In the genomic region with DNA sequence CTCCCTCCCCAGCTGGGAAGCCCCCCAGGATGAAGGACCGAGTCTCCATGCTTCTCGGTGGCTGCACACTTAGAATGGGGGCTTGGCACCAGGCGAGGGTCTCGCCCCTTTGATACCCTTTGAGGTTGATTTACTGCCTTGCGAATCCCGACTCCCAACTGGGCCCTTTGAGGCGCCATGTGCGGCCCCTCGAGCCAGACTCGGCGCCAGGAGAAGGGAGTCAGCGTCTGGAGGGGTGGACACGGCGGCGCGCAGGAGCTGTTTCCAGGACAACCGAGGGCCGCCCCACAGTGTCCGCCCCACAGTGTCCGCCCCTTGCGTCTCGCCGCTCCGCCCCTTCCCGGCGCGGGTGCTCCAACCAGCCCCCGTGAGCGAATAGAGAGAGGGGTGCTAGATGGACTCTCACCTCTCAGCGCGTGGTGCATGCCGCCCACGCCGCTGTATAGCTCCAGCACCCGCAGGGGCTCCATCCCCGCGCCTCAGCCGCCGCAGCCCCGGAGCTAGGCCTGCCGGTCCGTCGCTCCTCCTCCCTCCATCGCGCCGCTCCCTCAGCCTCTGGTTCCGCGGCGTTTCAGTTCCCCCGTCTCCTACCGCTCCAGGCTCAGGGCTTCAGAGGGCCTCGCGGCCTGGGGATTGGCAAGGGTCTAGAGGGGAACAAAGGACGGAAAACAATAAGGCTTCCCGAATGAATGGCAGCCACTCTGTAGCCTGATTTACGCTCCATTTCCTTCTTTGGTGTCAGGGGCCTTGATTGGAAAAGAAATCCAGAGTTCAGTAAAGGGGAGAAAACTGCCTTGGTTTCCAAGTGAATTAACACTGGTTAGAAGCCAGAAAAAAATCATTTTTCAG, we compare ENCODE assay signal across 1 cellular context.
TF ChIP-seq lines count a peak whose summit lies in the region.

A gene with protein sequence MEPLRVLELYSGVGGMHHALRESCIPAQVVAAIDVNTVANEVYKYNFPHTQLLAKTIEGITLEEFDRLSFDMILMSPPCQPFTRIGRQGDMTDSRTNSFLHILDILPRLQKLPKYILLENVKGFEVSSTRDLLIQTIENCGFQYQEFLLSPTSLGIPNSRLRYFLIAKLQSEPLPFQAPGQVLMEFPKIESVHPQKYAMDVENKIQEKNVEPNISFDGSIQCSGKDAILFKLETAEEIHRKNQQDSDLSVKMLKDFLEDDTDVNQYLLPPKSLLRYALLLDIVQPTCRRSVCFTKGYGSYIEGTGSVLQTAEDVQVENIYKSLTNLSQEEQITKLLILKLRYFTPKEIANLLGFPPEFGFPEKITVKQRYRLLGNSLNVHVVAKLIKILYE (minus strand): TSS at position 508 of the 849 bp plus-strand sequence. CDS start 38 bp downstream, at position 470.

TF ChIP-seq in K562, 482 proteins besides CTCF, POLR2A, EP300 and RAD21 (continued from another document and continues in another):
- TF ChIP-seq, protein P1, sequence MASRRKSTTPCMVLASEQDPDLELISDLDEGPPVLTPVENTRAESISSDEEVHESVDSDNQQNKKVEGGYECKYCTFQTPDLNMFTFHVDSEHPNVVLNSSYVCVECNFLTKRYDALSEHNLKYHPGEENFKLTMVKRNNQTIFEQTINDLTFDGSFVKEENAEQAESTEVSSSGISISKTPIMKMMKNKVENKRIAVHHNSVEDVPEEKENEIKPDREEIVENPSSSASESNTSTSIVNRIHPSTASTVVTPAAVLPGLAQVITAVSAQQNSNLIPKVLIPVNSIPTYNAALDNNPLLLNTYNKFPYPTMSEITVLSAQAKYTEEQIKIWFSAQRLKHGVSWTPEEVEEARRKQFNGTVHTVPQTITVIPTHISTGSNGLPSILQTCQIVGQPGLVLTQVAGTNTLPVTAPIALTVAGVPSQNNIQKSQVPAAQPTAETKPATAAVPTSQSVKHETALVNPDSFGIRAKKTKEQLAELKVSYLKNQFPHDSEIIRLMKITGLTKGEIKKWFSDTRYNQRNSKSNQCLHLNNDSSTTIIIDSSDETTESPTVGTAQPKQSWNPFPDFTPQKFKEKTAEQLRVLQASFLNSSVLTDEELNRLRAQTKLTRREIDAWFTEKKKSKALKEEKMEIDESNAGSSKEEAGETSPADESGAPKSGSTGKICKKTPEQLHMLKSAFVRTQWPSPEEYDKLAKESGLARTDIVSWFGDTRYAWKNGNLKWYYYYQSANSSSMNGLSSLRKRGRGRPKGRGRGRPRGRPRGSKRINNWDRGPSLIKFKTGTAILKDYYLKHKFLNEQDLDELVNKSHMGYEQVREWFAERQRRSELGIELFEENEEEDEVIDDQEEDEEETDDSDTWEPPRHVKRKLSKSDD (conservative IDR thresholded peaks at IDR 0.05; ENCODE audit: low read length) = 0 out of 2 replicates have a peak, but pooled peaks have one; percentile 52
- TF ChIP-seq TCF3 (CRISPR knock-in tag; IDR thresholded peaks at IDR 0.05) = no peak; the same call in none of the 2 replicates
- TF ChIP-seq POLR2H (tag; IDR thresholded peaks at IDR 0.05; ENCODE audit: low read depth) = no peak
- peak; percentile 21 for TF ChIP-seq CHD4 (IDR thresholded peaks at IDR 0.05; ENCODE audit: insufficient read depth, insufficient replicate concordance, low read depth, low read length, poor library complexity, severe bottlenecking)
- 0 out of 2 replicates have a peak, but pooled peaks have one; percentile 3 for TF ChIP-seq CHD2 (IDR thresholded peaks at IDR 0.05; ENCODE audit: low read depth, low read length)
- TF ChIP-seq RUNX1 (IDR thresholded peaks at IDR 0.05; ENCODE audit: low read depth) = no peak
- TF ChIP-seq, protein P2, sequence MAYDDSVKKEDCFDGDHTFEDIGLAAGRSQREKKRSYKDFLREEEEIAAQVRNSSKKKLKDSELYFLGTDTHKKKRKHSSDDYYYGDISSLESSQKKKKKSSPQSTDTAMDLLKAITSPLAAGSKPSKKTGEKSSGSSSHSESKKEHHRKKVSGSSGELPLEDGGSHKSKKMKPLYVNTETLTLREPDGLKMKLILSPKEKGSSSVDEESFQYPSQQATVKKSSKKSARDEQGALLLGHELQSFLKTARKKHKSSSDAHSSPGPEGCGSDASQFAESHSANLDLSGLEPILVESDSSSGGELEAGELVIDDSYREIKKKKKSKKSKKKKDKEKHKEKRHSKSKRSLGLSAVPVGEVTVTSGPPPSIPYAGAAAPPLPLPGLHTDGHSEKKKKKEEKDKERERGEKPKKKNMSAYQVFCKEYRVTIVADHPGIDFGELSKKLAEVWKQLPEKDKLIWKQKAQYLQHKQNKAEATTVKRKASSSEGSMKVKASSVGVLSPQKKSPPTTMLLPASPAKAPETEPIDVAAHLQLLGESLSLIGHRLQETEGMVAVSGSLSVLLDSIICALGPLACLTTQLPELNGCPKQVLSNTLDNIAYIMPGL (CRISPR knock-in tag; IDR thresholded peaks at IDR 0.05) = 0 out of 2 replicates have a peak, but pooled peaks have one; percentile 46
- peak; percentile 78 for TF ChIP-seq CCNT2 (IDR thresholded peaks at IDR 0.05; ENCODE audit: borderline replicate concordance, extremely low read depth, insufficient read length, low read depth, low read length)
- TF ChIP-seq ZNF445 (CRISPR knock-in tag; IDR thresholded peaks at IDR 0.05; ENCODE audit: low read depth) = no peak
- TF ChIP-seq RBM17 (IDR thresholded peaks at IDR 0.05; ENCODE audit: borderline replicate concordance, low read depth, low read length) = no peak
- TF ChIP-seq SP2 (IDR thresholded peaks at IDR 0.05; ENCODE audit: extremely low read depth, low read depth, low read length, poor library complexity, severe bottlenecking) = peak; percentile 28
- TF ChIP-seq, protein P3, sequence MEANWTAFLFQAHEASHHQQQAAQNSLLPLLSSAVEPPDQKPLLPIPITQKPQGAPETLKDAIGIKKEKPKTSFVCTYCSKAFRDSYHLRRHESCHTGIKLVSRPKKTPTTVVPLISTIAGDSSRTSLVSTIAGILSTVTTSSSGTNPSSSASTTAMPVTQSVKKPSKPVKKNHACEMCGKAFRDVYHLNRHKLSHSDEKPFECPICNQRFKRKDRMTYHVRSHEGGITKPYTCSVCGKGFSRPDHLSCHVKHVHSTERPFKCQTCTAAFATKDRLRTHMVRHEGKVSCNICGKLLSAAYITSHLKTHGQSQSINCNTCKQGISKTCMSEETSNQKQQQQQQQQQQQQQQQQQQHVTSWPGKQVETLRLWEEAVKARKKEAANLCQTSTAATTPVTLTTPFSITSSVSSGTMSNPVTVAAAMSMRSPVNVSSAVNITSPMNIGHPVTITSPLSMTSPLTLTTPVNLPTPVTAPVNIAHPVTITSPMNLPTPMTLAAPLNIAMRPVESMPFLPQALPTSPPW (CRISPR knock-in tag; IDR thresholded peaks at IDR 0.05) = peak; percentile 64
- peak; percentile 89 for TF ChIP-seq RNF2 (IDR thresholded peaks at IDR 0.05)
- peak; percentile 92 for TF ChIP-seq FOXJ2 (tag; IDR thresholded peaks at IDR 0.05)
- TF ChIP-seq ZNF253 (CRISPR knock-in tag; conservative IDR thresholded peaks at IDR 0.05) = no peak
- no peak for TF ChIP-seq ZNF124 (CRISPR knock-in tag; IDR thresholded peaks at IDR 0.05)
- TF ChIP-seq, protein P4, sequence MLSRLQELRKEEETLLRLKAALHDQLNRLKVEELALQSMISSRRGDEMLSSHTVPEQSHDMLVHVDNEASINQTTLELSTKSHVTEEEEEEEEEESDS (CRISPR knock-in tag; IDR thresholded peaks at IDR 0.05) = no peak
- TF ChIP-seq, protein P5, sequence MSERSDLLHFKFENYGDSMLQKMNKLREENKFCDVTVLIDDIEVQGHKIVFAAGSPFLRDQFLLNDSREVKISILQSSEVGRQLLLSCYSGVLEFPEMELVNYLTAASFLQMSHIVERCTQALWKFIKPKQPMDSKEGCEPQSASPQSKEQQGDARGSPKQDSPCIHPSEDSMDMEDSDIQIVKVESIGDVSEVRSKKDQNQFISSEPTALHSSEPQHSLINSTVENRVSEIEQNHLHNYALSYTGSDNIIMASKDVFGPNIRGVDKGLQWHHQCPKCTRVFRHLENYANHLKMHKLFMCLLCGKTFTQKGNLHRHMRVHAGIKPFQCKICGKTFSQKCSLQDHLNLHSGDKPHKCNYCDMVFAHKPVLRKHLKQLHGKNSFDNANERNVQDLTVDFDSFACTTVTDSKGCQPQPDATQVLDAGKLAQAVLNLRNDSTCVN (CRISPR knock-in tag; IDR thresholded peaks at IDR 0.05) = no peak
- no peak for TF ChIP-seq GTF2F1 (IDR thresholded peaks at IDR 0.05; ENCODE audit: low read depth, low read length)
- TF ChIP-seq KDM5B (IDR thresholded peaks at IDR 0.05; ENCODE audit: insufficient replicate concordance, low read depth, low read length) = peak; percentile 82
- TF ChIP-seq ZNF24 (IDR thresholded peaks at IDR 0.05) = peak; percentile 72; the same call in 1 of the 2 replicates
- TF ChIP-seq NFXL1 (CRISPR knock-in tag; IDR thresholded peaks at IDR 0.05) = no peak
- TF ChIP-seq, protein P6, sequence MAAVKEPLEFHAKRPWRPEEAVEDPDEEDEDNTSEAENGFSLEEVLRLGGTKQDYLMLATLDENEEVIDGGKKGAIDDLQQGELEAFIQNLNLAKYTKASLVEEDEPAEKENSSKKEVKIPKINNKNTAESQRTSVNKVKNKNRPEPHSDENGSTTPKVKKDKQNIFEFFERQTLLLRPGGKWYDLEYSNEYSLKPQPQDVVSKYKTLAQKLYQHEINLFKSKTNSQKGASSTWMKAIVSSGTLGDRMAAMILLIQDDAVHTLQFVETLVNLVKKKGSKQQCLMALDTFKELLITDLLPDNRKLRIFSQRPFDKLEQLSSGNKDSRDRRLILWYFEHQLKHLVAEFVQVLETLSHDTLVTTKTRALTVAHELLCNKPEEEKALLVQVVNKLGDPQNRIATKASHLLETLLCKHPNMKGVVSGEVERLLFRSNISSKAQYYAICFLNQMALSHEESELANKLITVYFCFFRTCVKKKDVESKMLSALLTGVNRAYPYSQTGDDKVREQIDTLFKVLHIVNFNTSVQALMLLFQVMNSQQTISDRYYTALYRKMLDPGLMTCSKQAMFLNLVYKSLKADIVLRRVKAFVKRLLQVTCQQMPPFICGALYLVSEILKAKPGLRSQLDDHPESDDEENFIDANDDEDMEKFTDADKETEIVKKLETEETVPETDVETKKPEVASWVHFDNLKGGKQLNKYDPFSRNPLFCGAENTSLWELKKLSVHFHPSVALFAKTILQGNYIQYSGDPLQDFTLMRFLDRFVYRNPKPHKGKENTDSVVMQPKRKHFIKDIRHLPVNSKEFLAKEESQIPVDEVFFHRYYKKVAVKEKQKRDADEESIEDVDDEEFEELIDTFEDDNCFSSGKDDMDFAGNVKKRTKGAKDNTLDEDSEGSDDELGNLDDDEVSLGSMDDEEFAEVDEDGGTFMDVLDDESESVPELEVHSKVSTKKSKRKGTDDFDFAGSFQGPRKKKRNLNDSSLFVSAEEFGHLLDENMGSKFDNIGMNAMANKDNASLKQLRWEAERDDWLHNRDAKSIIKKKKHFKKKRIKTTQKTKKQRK (IDR thresholded peaks at IDR 0.05; ENCODE audit: borderline replicate concordance, low read depth, low read length) = no peak
- peak; percentile 47; the same call in 1 of the 2 replicates for TF ChIP-seq BCOR (IDR thresholded peaks at IDR 0.05)
- peak; percentile 9 for TF ChIP-seq SMAD1 (IDR thresholded peaks at IDR 0.05; ENCODE audit: low read depth, low read length, partially characterized antibody)
- TF ChIP-seq, protein P7, sequence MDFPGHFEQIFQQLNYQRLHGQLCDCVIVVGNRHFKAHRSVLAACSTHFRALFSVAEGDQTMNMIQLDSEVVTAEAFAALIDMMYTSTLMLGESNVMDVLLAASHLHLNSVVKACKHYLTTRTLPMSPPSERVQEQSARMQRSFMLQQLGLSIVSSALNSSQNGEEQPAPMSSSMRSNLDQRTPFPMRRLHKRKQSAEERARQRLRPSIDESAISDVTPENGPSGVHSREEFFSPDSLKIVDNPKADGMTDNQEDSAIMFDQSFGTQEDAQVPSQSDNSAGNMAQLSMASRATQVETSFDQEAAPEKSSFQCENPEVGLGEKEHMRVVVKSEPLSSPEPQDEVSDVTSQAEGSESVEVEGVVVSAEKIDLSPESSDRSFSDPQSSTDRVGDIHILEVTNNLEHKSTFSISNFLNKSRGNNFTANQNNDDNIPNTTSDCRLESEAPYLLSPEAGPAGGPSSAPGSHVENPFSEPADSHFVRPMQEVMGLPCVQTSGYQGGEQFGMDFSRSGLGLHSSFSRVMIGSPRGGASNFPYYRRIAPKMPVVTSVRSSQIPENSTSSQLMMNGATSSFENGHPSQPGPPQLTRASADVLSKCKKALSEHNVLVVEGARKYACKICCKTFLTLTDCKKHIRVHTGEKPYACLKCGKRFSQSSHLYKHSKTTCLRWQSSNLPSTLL (IDR thresholded peaks at IDR 0.05) = no peak
- no peak for TF ChIP-seq ZNF668 (CRISPR knock-in tag; IDR thresholded peaks at IDR 0.05)
- TF ChIP-seq, protein P8, sequence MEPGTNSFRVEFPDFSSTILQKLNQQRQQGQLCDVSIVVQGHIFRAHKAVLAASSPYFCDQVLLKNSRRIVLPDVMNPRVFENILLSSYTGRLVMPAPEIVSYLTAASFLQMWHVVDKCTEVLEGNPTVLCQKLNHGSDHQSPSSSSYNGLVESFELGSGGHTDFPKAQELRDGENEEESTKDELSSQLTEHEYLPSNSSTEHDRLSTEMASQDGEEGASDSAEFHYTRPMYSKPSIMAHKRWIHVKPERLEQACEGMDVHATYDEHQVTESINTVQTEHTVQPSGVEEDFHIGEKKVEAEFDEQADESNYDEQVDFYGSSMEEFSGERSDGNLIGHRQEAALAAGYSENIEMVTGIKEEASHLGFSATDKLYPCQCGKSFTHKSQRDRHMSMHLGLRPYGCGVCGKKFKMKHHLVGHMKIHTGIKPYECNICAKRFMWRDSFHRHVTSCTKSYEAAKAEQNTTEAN (CRISPR knock-in tag; IDR thresholded peaks at IDR 0.05) = no peak; the same call in 1 of the 2 replicates
- peak; percentile 100 for TF ChIP-seq ZFX (CRISPR knock-in tag; IDR thresholded peaks at IDR 0.05)
- TF ChIP-seq, protein P9, sequence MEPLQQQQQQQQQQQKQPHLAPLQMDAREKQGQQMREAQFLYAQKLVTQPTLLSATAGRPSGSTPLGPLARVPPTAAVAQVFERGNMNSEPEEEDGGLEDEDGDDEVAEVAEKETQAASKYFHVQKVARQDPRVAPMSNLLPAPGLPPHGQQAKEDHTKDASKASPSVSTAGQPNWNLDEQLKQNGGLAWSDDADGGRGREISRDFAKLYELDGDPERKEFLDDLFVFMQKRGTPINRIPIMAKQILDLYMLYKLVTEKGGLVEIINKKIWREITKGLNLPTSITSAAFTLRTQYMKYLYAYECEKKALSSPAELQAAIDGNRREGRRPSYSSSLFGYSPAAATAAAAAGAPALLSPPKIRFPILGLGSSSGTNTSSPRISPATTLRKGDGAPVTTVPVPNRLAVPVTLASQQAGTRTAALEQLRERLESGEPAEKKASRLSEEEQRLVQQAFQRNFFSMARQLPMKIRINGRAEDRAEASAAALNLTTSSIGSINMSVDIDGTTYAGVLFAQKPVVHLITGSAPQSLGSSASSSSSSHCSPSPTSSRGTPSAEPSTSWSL (CRISPR knock-in tag; IDR thresholded peaks at IDR 0.05; ENCODE audit: borderline replicate concordance) = no peak
- TF ChIP-seq JUN (IDR thresholded peaks at IDR 0.05; ENCODE audit: borderline replicate concordance, low read depth, low read length) = peak; percentile 41; the same call in 1 of the 2 replicates
- no peak for TF ChIP-seq JUN (CRISPR knock-in tag; IDR thresholded peaks at IDR 0.05; ENCODE audit: borderline replicate concordance)
- no peak for TF ChIP-seq FOXM1 (IDR thresholded peaks at IDR 0.05; ENCODE audit: low read depth)
- no peak for TF ChIP-seq FOXM1 (CRISPR knock-in tag; IDR thresholded peaks at IDR 0.05; ENCODE audit: low read depth)
- no peak for TF ChIP-seq NFATC3 (IDR thresholded peaks at IDR 0.05)
- TF ChIP-seq NR2C1 (IDR thresholded peaks at IDR 0.05) = peak; percentile 41; the same call in 1 of the 2 replicates
- peak; percentile 64 for TF ChIP-seq NR2C1 (tag; IDR thresholded peaks at IDR 0.05)
- peak; percentile 90 for TF ChIP-seq RB1 (IDR thresholded peaks at IDR 0.05; ENCODE audit: low read depth)
- no peak for TF ChIP-seq ASH1L (IDR thresholded peaks at IDR 0.05; ENCODE audit: borderline replicate concordance, low read depth, partially characterized antibody)
- no peak for TF ChIP-seq HDAC6 (IDR thresholded peaks at IDR 0.05; ENCODE audit: low read depth, low read length)
- TF ChIP-seq RBFOX2 (IDR thresholded peaks at IDR 0.05; ENCODE audit: low read depth, low read length) = peak; percentile 91
- peak in 1 of 2 experiments; percentile 37; a peak in 3 of 4 replicates for TF ChIP-seq TBL1XR1 (IDR thresholded peaks at IDR 0.05; ENCODE audit: low read length in 2 of 2)
